ENCODE assay signal across 20 cellular contexts in the genomic region with DNA sequence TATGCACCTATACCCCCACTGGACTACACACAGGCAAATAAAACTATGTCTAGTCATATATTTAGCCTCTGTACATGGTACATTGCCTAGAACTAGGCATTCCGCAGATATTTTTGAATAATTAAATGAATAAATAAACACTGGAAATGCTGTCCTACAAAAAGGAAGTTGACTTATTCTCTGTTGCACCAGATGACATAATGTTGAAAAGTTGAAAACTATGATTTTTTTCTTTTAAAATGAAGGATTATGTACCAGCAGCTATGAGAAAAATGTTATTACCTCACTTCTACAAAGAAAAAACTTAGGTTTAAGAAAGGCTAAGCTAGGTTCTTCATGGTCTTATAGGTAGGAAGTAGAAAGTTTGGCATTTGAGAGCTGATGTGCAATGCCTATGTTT.
"Had no signal": no experiment of that assay in that cellular context is flagged by ENCODE, and none has a peak within 500 bp of the region (broad histone marks: within the 10 kb centered on the region; RNA-seq: fewer than 3 reads in every experiment).

No MANE protein-coding gene starts in this region.

- H3K9me3 ChIP-seq: gastroesophageal sphincter, heart right ventricle had no signal

- H3K27ac ChIP-seq: epithelial cell of prostate, gastroesophageal sphincter, heart right ventricle, neural progenitor cell, parathyroid adenoma had no signal

- H2AFZ ChIP-seq: neural progenitor cell, parathyroid adenoma had no signal

- H3K36me3 ChIP-seq: gastroesophageal sphincter, heart right ventricle, neural progenitor cell had no signal

- H3K9me3 Mint-ChIP-seq: activated T-cell treated with anti-CD3 and anti-CD28 coated beads, Interleukin-2, amount 50 U/mL, for 4 hours; brain; neural progenitor cell; stimulated activated memory B cell treated with anti-CD40 and anti-IgM and Interleukin-4, amounts not matched to agents 10 μg/mL and 1 μg/mL and 100 μg/mL, for 72 hours had no signal

- H3K27me3 Mint-ChIP-seq: activated CD4-positive, alpha-beta memory T cell treated with anti-CD3 and anti-CD28 coated beads, Interleukin-2, amount 10 ng/mL, durations not matched to agents 7 days and 5 days; brain; naive B cell; stimulated activated memory B cell treated with anti-CD40 and anti-IgM and Interleukin-4, amounts not matched to agents 10 μg/mL and 1 μg/mL and 100 μg/mL, for 72 hours had no signal

- DNase-seq: activated CD4-positive, alpha-beta memory T cell treated with anti-CD3 and anti-CD28 coated beads, Interleukin-2, amount 10 ng/mL, durations not matched to agents 7 days and 5 days; activated CD4-positive, alpha-beta T cell treated with anti-CD3 and anti-CD28 coated beads for 4 hours; activated effector memory CD4-positive, alpha-beta T cell treated with Interleukin-2 at 50 U/mL for 16 hours; activated naive CD4-positive, alpha-beta T cell treated with anti-CD3 and anti-CD28 coated beads, Interleukin-2, amount 50 U/mL, for 16 hours; activated T-cell treated with anti-CD3 and anti-CD28 coated beads, Interleukin-2, amount 50 U/mL, for 4 hours; amniotic stem cell; central memory CD4-positive, alpha-beta T cell; dermis blood vessel endothelial cell; heart right ventricle; islet precursor cell; mammary epithelial cell; naive B cell; stimulated activated CD4-positive, alpha-beta T cell treated with anti-CD3 and anti-CD28 coated beads, Interleukin-2, amount 100 ng/mL, for 48 hours had no signal

- H3K4me1 ChIP-seq: gastroesophageal sphincter, heart right ventricle, parathyroid adenoma had no signal

- H3K4me3 Mint-ChIP-seq: activated CD4-positive, alpha-beta memory T cell treated with anti-CD3 and anti-CD28 coated beads, Interleukin-2, amount 10 ng/mL, durations not matched to agents 7 days and 5 days; activated T-cell treated with anti-CD3 and anti-CD28 coated beads, Interleukin-2, amount 50 U/mL, for 4 hours; brain; naive B cell; neural progenitor cell; stimulated activated memory B cell treated with anti-CD40 and anti-IgM and Interleukin-4, amounts not matched to agents 10 μg/mL and 1 μg/mL and 100 μg/mL, for 72 hours; WTC11 had no signal

- H3K27ac Mint-ChIP-seq: activated CD4-positive, alpha-beta memory T cell treated with anti-CD3 and anti-CD28 coated beads, Interleukin-2, amount 10 ng/mL, durations not matched to agents 7 days and 5 days; brain; naive B cell; neural progenitor cell; stimulated activated memory B cell treated with anti-CD40 and anti-IgM and Interleukin-4, amounts not matched to agents 10 μg/mL and 1 μg/mL and 100 μg/mL, for 72 hours; WTC11 had no signal

- ATAC-seq: activated T-cell treated with anti-CD3 and anti-CD28 coated beads, Interleukin-2, amount 50 U/mL, for 4 hours; gastroesophageal sphincter; heart right ventricle; stimulated activated memory B cell treated with anti-CD40 and anti-IgM and Interleukin-4, amounts not matched to agents 10 μg/mL and 1 μg/mL and 100 μg/mL, for 72 hours; WTC11 had no signal

- H3K4me2 ChIP-seq: neural progenitor cell had no signal

- H3K4me3 ChIP-seq: gastroesophageal sphincter, heart right ventricle, neural progenitor cell had no signal

- H3K4me1 Mint-ChIP-seq: activated CD4-positive, alpha-beta memory T cell treated with anti-CD3 and anti-CD28 coated beads, Interleukin-2, amount 10 ng/mL, durations not matched to agents 7 days and 5 days; brain; naive B cell; neural progenitor cell; stimulated activated memory B cell treated with anti-CD40 and anti-IgM and Interleukin-4, amounts not matched to agents 10 μg/mL and 1 μg/mL and 100 μg/mL, for 72 hours had no signal

- H3K9ac ChIP-seq: neural progenitor cell, parathyroid adenoma had no signal

- H3K27me3 ChIP-seq: gastroesophageal sphincter, heart right ventricle, neural progenitor cell had no signal

- H3K79me2 ChIP-seq: parathyroid adenoma had no signal

- H3K36me3 Mint-ChIP-seq: brain; naive B cell; neural progenitor cell; stimulated activated memory B cell treated with anti-CD40 and anti-IgM and Interleukin-4, amounts not matched to agents 10 μg/mL and 1 μg/mL and 100 μg/mL, for 72 hours; WTC11 had no signal
